In genomic region chr7:75878769-75879596, GRCh38 we compare ENCODE assay signal across 8 cellular contexts. TPM values are rescaled to one million over a fixed set of nuclear protein-coding genes. Genes with fewer than 3 reads are reported as not detected.
DNase-seq lines count a peak whose midpoint lies in the region; ATAC-seq and TF ChIP-seq lines count a peak whose summit lies in the region.

Gene RHBDD2 (plus strand): TSS chr7:75879034. CDS start chr7:75879083, 49 bp downstream.

- POLR2A ChIA-PET in Panc1 (lab: Charles Lee): interaction anchor here (0.6 to 1.0 kb wide), 2 partner anchors 22 to 110 kb away, joined by 3 to 7 read pairs; no protein-coding TSS in a partner anchor

- peak; percentile 94 for ATAC-seq in GM21786 (IDR thresholded peaks at IDR 0.05; ENCODE audit: unreplicated experiment)
- ATAC-seq in Panc1: peak; percentile 98
- peak; percentile 97 to 98 for ATAC-seq in activated T-cell treated with anti-CD3 and anti-CD28 coated beads, Interleukin-2, amount 50 U/mL, for 4 hours

- H4K20me1 ChIP-seq in KMS-11 (ENCODE audit: insufficient read depth): no peaks in the 10 kb centered on the region

- H3K27ac ChIP-seq in KMS-11 (peak within 1 kb of the TSS; percentile 30; the same call in 1 of the 2 replicates), Panc1 (ENCODE audit: low read length) (peak within 1 kb of the TSS; percentile 99), esophagus (ENCODE audit: low read depth in 2 of 2, low read length in 1 of 2) (peak within 1 kb of the TSS; percentile 75 to 88)

- peak within 1 kb of the TSS; percentile 99 for H3K4me3 Mint-ChIP-seq in activated T-cell treated with anti-CD3 and anti-CD28 coated beads, Interleukin-2, amount 50 U/mL, for 4 hours

- CTCF ChIA-PET in Panc1 (lab: Charles Lee): interaction anchor here (0.8 kb wide), 1 partner anchor 12 kb away, joined by 3 read pairs; no protein-coding TSS in a partner anchor

- H3K4me1 Mint-ChIP-seq in activated T-cell treated with anti-CD3 and anti-CD28 coated beads, Interleukin-2, amount 50 U/mL, for 4 hours (ENCODE audit: low read depth): peaks cover 30% of the 10 kb centered on the region

- H3K9ac ChIP-seq in KMS-11: peak within 1 kb of the TSS; percentile 59; the same call in 1 of the 2 replicates
- H3K9ac ChIP-seq in mucosa of stomach (ENCODE audit: low read length): peak within 1 kb of the TSS; percentile 93

- peak within 1 kb of the TSS; percentile 69 for H2AFZ ChIP-seq in KMS-11 (ENCODE audit: low read depth)

- H3K9me3 ChIP-seq in Panc1 (ENCODE audit: control insufficient read depth, insufficient read depth, low read depth, low read length): no peaks in the 10 kb centered on the region
- no peaks in the 10 kb centered on the region for H3K9me3 ChIP-seq in esophagus (ENCODE audit: control insufficient read depth in 2 of 2, insufficient read depth in 1 of 2, low read depth in 1 of 2, low read length in 1 of 2)
- no peaks in the 10 kb centered on the region for H3K9me3 ChIP-seq in mucosa of stomach (ENCODE audit: control insufficient read depth, low read length)

- H3K4me3 ChIP-seq in KMS-11 (IDR thresholded peaks at IDR 0.05; ENCODE audit: insufficient read depth, low read depth, low read length): peak within 1 kb of the TSS; percentile 77
- peak within 1 kb of the TSS; percentile 77 to 95 for H3K4me3 ChIP-seq in Panc1 (ENCODE audit: low read depth in 2 of 2, low read length in 2 of 2)
- peak within 1 kb of the TSS; percentile 69 to 93 for H3K4me3 ChIP-seq in esophagus (ENCODE audit: low read depth in 1 of 2, low read length in 2 of 2)
- H3K4me3 ChIP-seq in mucosa of stomach (ENCODE audit: low read length): peak within 1 kb of the TSS; percentile 93

- H3K27me3 ChIP-seq in KMS-11 (ENCODE audit: insufficient read depth, low read depth): no peaks in the 10 kb centered on the region
- H3K27me3 ChIP-seq in Panc1 (ENCODE audit: control insufficient read depth, insufficient read depth, low read length): no peaks in the 10 kb centered on the region
- no peaks in the 10 kb centered on the region for H3K27me3 ChIP-seq in esophagus (ENCODE audit: control insufficient read depth in 1 of 2, insufficient read depth in 2 of 2, low read length in 2 of 2)
- no peaks in the 10 kb centered on the region for H3K27me3 ChIP-seq in mucosa of stomach (ENCODE audit: control insufficient read depth, insufficient read depth, low read length)

- intact Hi-C loops in Panc1 (cut with micrococcal nuclease; ENCODE audit: unreplicated experiment): loop anchor here (10.0 kb wide), 1 partner anchor 116 kb away; the partner anchor contains the start of gene TMEM120A

- H3K36me3 ChIP-seq in KMS-11 (ENCODE audit: insufficient read depth) (peaks cover 13% of the 10 kb centered on the region; the same call in 1 of the 2 replicates), Panc1 (ENCODE audit: control insufficient read depth, insufficient read depth, low read length) (peaks cover 6% of the 10 kb centered on the region; the same call in 1 of the 2 replicates), esophagus (ENCODE audit: control insufficient read depth in 2 of 2, insufficient read depth in 2 of 2, low read length in 1 of 2) (peaks cover 4 to 20% of the 10 kb centered on the region in 2 donors), mucosa of stomach (ENCODE audit: control insufficient read depth, insufficient read depth, low read length) (peaks cover 5% of the 10 kb centered on the region)

- no TSS peak for BruUV-seq in Panc1 (replicated peaks; lab: Mats Ljungman, UMichigan)

- no peaks in the 10 kb centered on the region for H3K9me3 Mint-ChIP-seq in activated T-cell treated with anti-CD3 and anti-CD28 coated beads, Interleukin-2, amount 50 U/mL, for 4 hours

- WGBS in esophagus, 2 donors: 0 to 1% methylated on average over 33 to 63 of the region's 64 CpGs

- peaks cover 11% of the 10 kb centered on the region for H3K36me3 Mint-ChIP-seq in activated T-cell treated with anti-CD3 and anti-CD28 coated beads, Interleukin-2, amount 50 U/mL, for 4 hours (ENCODE audit: insufficient read depth)

- in situ Hi-C loops in Panc1 (cut with HindIII; ENCODE audit: low pct_unique_long_range_greater_than_20kb, low sequenced_read_pairs): no loop called here

- DNase-seq in DMS53 (lab: John Stamatoyannopoulos, UW) (peak; percentile 99), Panc1 (ENCODE audit: low read depth, low spot score) (peak; percentile 63)
- peak; percentile 98 for DNase-seq in activated T-cell treated with anti-CD3 and anti-CD28 coated beads, Interleukin-2, amount 50 U/mL, for 4 hours
- peak; percentile 92 to 94 for DNase-seq in stimulated activated CD8-positive, alpha-beta memory T cell treated with anti-CD3 and anti-CD28 coated beads, Interleukin-7, amount 100 ng/mL, for 1 hour (ENCODE audit: low read depth in 2 of 2)

- H3K4me1 ChIP-seq in KMS-11 (ENCODE audit: low read depth, poor library complexity, severe bottlenecking) (peaks cover 55% of the 10 kb centered on the region), Panc1 (ENCODE audit: control insufficient read depth, insufficient read depth, low read length) (peaks cover 12% of the 10 kb centered on the region; the same call in 1 of the 2 replicates), esophagus (ENCODE audit: control insufficient read depth in 2 of 2, insufficient read depth in 2 of 2, low read length in 1 of 2) (peaks cover 0 to 2% of the 10 kb centered on the region in 2 donors), mucosa of stomach (ENCODE audit: control insufficient read depth, insufficient read depth, low read length) (peaks cover 17% of the 10 kb centered on the region)

- peak within 1 kb of the TSS; percentile 91 for H3K4me2 ChIP-seq in KMS-11

- H3K79me2 ChIP-seq in KMS-11 (ENCODE audit: insufficient read depth, low read depth): peaks cover 21% of the 10 kb centered on the region

- no peaks in the 10 kb centered on the region for H3K27me3 Mint-ChIP-seq in activated T-cell treated with anti-CD3 and anti-CD28 coated beads, Interleukin-2, amount 50 U/mL, for 4 hours (ENCODE audit: low read depth)

- no peak for TF ChIP-seq CTCF in KMS-11 (conservative IDR thresholded peaks at IDR 0.05; ENCODE audit: low read depth, low read length)
- no peak for TF ChIP-seq CTCF in Panc1 (IDR thresholded peaks at IDR 0.05)

RNA-seq across cellular contexts. Expression of gene RHBDD2, which starts in this region (rescaled TPM):
- total RNA-seq in Panc1 (2021; ENCODE audit: unreplicated experiment): 79.3 TPM
- 135 TPM for polyA plus RNA-seq in Panc1 (2012; ENCODE audit: insufficient read length)
- 10 to 100 TPM; 28.0 to 35.5 (median 33.3) TPM for total RNA-seq in activated T-cell treated with anti-CD3 and anti-CD28 coated beads, Interleukin-2, amount 50 U/mL, for 4 hours
- polyA plus RNA-seq in esophagus: 10 to 100 TPM; 32.9 to 36.0 TPM

Comparison
In these comparisons a context has a peak if more than half of its experiments do, and no peak if none do; other contexts are left out.
1. Peak in every context shown above with its lines: DNase-seq, ATAC-seq, H3K4me3 ChIP-seq and H3K27ac ChIP-seq.
2. H3K27ac ChIP-seq: peak in every context shown above with its lines; median percentile 99 in Panc1; 82 in esophagus; 30 in KMS-11.